In the genomic region with DNA sequence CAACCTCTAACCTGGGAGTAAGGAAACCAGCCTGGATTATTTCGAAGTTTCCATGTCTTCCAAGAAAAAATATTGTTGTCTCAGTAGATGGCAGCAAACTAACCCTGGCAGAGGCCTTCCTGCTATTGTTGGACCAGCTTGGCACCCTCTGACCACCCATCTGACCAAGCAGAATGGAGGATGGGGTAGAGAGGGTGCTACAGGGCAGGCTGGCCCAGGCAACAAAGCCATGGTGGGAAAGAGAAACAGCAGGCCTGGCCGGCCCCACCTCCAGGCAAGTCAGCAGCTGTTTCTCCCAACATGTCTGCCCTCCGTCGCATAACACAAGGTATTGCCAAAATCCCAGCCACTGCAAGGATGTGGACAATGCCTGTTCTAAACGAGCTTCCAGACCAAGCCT, we compare ENCODE assay signal across 9 cellular contexts.
DNase-seq lines count a peak whose midpoint lies in the region; ATAC-seq, FAIRE-seq and TF ChIP-seq lines count a peak whose summit lies in the region.
"Had no signal": no experiment of that assay in that cellular context is flagged by ENCODE, and none has a peak within 500 bp of the region (broad histone marks: within the 10 kb centered on the region; RNA-seq: fewer than 3 reads in every experiment).

No MANE protein-coding gene starts in this region.

- no peak overlapping the region for H3K4me3 ChIP-seq in GM12878
- H3K4me3 ChIP-seq in keratinocyte (ENCODE audit: control insufficient read depth in 2 of 3, extremely low read depth in 1 of 3, insufficient read depth in 2 of 3, low read depth in 1 of 3, low read length in 3 of 3): no peak overlapping the region

- H4K20me1 ChIP-seq in GM12878 (ENCODE audit: control insufficient read depth, insufficient read depth) (no peaks in the 10 kb centered on the region; the same call in 1 of the 2 replicates), keratinocyte (ENCODE audit: control insufficient read depth, extremely low read depth, insufficient read depth, low read length) (no peaks in the 10 kb centered on the region)

- no peak for TF ChIP-seq POLR2A in GM12878 (IDR thresholded peaks at IDR 0.05; ENCODE audit: low read depth, low read length)

- intact Hi-C loops in GM12878 (cut with micrococcal nuclease; ENCODE audit: unreplicated experiment): loop anchor here (5.0 kb wide), 1 partner anchor 38 kb away; no protein-coding TSS in a partner anchor

- no peaks in the 10 kb centered on the region for H3K9me1 ChIP-seq in keratinocyte (ENCODE audit: control insufficient read depth, extremely low read depth, insufficient read depth, low read length)

- POLR2A ChIA-PET in GM12878 (lab: Charles Lee): interaction anchor here (0.8 to 2.6 kb wide), 8 partner anchors 10 to 76 kb away, joined by 3 to 9 read pairs (median 5); no protein-coding TSS in a partner anchor

- DNase-seq in NCI-H510A treated with DMSO at 0.1 percent for 48 hours (lab: John Stamatoyannopoulos, UW) (peak; percentile 64), NCI-H510A (lab: John Stamatoyannopoulos, UW) (no peak), GM12878 (ENCODE audit: low read depth, low spot score) (no peak), keratinocyte (ENCODE audit: low read depth, low spot score) (no peak), superior temporal gyrus (ENCODE audit: extremely low spot score) (peak; percentile 83)
- DNase-seq in stimulated activated CD4-positive, alpha-beta T cell treated with anti-CD3 and anti-CD28 coated beads, Interleukin-4, amount 100 ng/mL, for 1 hour: no peak
- DNase-seq in activated naive CD4-positive, alpha-beta T cell treated with anti-CD3 and anti-CD28 coated beads, Interleukin-2, amount 50 U/mL, for 72 hours (ENCODE audit: low spot score in 2 of 2): no peak
- DNase-seq: NK-92 treated with Interleukin-12 subunit alpha and Interleukin-12 subunit beta, amount 100 ng/mL, for 24 hours had no signal

- no peak overlapping the region for H2AFZ ChIP-seq in GM12878 (ENCODE audit: control insufficient read depth, low read depth, low read length)
- H2AFZ ChIP-seq in keratinocyte (ENCODE audit: control insufficient read depth, low read length): no peak overlapping the region

- H3K27ac ChIP-seq in GM12878 (ENCODE audit: control insufficient read depth, insufficient read depth): peak overlapping the region; percentile 87; the same call in 1 of the 2 replicates
- H3K27ac ChIP-seq in keratinocyte (ENCODE audit: control insufficient read depth, insufficient read depth, low read length): peak overlapping the region; percentile 71

- TF ChIP-seq RAD21 in GM12878 (IDR thresholded peaks at IDR 0.05; ENCODE audit: insufficient read depth, low read depth, low read length): no peak

- WGBS in GM12878 (ENCODE audit: insufficient coverage, insufficient replicate concordance, low lambda C conversion rate, missing lambda C conversion rate): 59% methylated on average over 5 of the region's 5 CpGs

- no peak for TF ChIP-seq EP300 in GM12878 (IDR thresholded peaks at IDR 0.05; ENCODE audit: borderline replicate concordance in 1 of 2, control insufficient read depth in 1 of 2, low read depth in 2 of 2, low read length in 2 of 2)

- peak overlapping the region; percentile 80 for H3K4me2 ChIP-seq in GM12878 (ENCODE audit: control insufficient read depth, insufficient read depth)
- peak overlapping the region; percentile 61 for H3K4me2 ChIP-seq in keratinocyte (ENCODE audit: control insufficient read depth, extremely low read depth, insufficient read depth, low read depth, low read length)

- no peak for TF ChIP-seq CTCF in GM12878 (IDR thresholded peaks at IDR 0.05 in 2 of 3, conservative IDR thresholded peaks at IDR 0.05 in 1 of 3; ENCODE audit: control insufficient read depth in 2 of 3, extremely low read depth in 1 of 3, insufficient read depth in 1 of 3, low read depth in 3 of 3, low read length in 3 of 3)
- TF ChIP-seq CTCF in keratinocyte (optimal IDR thresholded peaks at IDR 0.05 in 1 of 3, IDR thresholded peaks at IDR 0.05 in 1 of 3, conservative IDR thresholded peaks at IDR 0.05 in 1 of 3; ENCODE audit: extremely low read depth in 1 of 3, insufficient read depth in 2 of 3, low read length in 3 of 3): peak in 1 of 3 experiments; percentile 2

- H3K36me3 ChIP-seq in GM12878 (ENCODE audit: control insufficient read depth in 2 of 2, insufficient read depth in 2 of 2, low read length in 1 of 2) (peaks cover 1 to 5% of the 10 kb centered on the region in 2 experiments; a peak in 3 of 4 replicates), keratinocyte (ENCODE audit: control insufficient read depth in 2 of 2, extremely low read depth in 1 of 2, insufficient read depth in 2 of 2, low read length in 2 of 2) (peaks cover 0 to 10% of the 10 kb centered on the region in 2 experiments)

- dilution Hi-C loops in keratinocyte (cut with MboI; ENCODE audit: extremely low pct_ligation_motif_present, low sequenced_read_pairs): no loop called here

- H3K36me3 Mint-ChIP-seq in activated naive CD4-positive, alpha-beta T cell treated with anti-CD3 and anti-CD28 coated beads, Interleukin-2, amount 50 U/mL, for 72 hours: no peaks in the 10 kb centered on the region

- H3K79me2 ChIP-seq in GM12878 (ENCODE audit: control insufficient read depth, insufficient read depth, low read length): peaks cover 16% of the 10 kb centered on the region
- peaks cover 35% of the 10 kb centered on the region for H3K79me2 ChIP-seq in keratinocyte (ENCODE audit: control insufficient read depth, insufficient read depth, low read length)

- H3K9ac ChIP-seq in GM12878 (ENCODE audit: control insufficient read depth, insufficient read depth, low read length) (no peak overlapping the region), keratinocyte (ENCODE audit: control insufficient read depth, extremely low read depth, insufficient read depth, low read length) (peak overlapping the region; percentile 28)

- peak overlapping the region in 1 of 2 donors; percentile 56 for H3K27ac Mint-ChIP-seq in activated naive CD4-positive, alpha-beta T cell treated with anti-CD3 and anti-CD28 coated beads, Interleukin-2, amount 50 U/mL, for 72 hours

- BruUV-seq in GM12878 (replicated peaks; lab: Mats Ljungman, UMichigan): no TSS peak

- CTCF ChIA-PET in GM12878 (lab: Yijun Ruan, JAX): interaction anchor here (0.6 to 7.3 kb wide), 12 partner anchors 10 to 108 kb away, joined by 3 to 73 read pairs (median 4); no protein-coding TSS in a partner anchor

- RAD21 ChIA-PET in GM12878 (lab: Charles Lee; ENCODE audit: unreplicated experiment): interaction anchor here (0.8 to 6.0 kb wide), 6 partner anchors 22 to 100 kb away, joined by 4 to 61 read pairs (median 24); no protein-coding TSS in a partner anchor

- in situ Hi-C loops in GM12878 (cut with MboI): no loop called here

- H3K9me3 ChIP-seq in GM12878 (replicated peaks; ENCODE audit: control insufficient read depth, insufficient read depth, low read length) (no peaks in the 10 kb centered on the region), keratinocyte (ENCODE audit: control insufficient read depth, low read depth, low read length) (no peaks in the 10 kb centered on the region)

- peaks cover 53% of the 10 kb centered on the region for H3K4me1 ChIP-seq in GM12878 (ENCODE audit: control insufficient read depth, insufficient read depth, low read length)
- peaks cover 44% of the 10 kb centered on the region for H3K4me1 ChIP-seq in keratinocyte (ENCODE audit: control insufficient read depth, extremely low read depth, insufficient read depth, low read length)

- H3K9me3 Mint-ChIP-seq in activated naive CD4-positive, alpha-beta T cell treated with anti-CD3 and anti-CD28 coated beads, Interleukin-2, amount 50 U/mL, for 72 hours: no peaks in the 10 kb centered on the region

- FAIRE-seq in GM12878 (lab: Jason Lieb, UNC): no peak
- no peak for FAIRE-seq in keratinocyte (lab: Jason Lieb, UNC)

- H3K27me3 ChIP-seq in GM12878 (replicated peaks in 1 of 2; ENCODE audit: control insufficient read depth in 2 of 2, insufficient read depth in 2 of 2, low read length in 1 of 2): no peaks in the 10 kb centered on the region
- H3K27me3 ChIP-seq in keratinocyte (ENCODE audit: control insufficient read depth, extremely low read depth, insufficient read depth, low read length): no peaks in the 10 kb centered on the region

- SMC1A ChIA-PET in GM12878 (lab: Charles Lee; ENCODE audit: uncharacterized antibody, unreplicated experiment): interaction anchor here (0.7 to 8.4 kb wide), 11 partner anchors 10 to 101 kb away, joined by 3 to 81 read pairs (median 4); no protein-coding TSS in a partner anchor

- ATAC-seq in GM12878 (no peak), GM18868 (IDR thresholded peaks at IDR 0.05; ENCODE audit: unreplicated experiment) (no peak)
- no peak for ATAC-seq in activated naive CD4-positive, alpha-beta T cell treated with anti-CD3 and anti-CD28 coated beads, Interleukin-2, amount 50 U/mL, for 72 hours

TF ChIP-seq in GM12878, 131 proteins besides CTCF, POLR2A, EP300 and RAD21 (continues in another document):
- TF ChIP-seq HDGF (IDR thresholded peaks at IDR 0.05) (no peak), CBX5 (IDR thresholded peaks at IDR 0.05; ENCODE audit: low read depth) (no peak), RBBP5 (conservative IDR thresholded peaks at IDR 0.05) (no peak), SIN3A (IDR thresholded peaks at IDR 0.05; ENCODE audit: low read depth, low read length) (no peak), SIX5 (IDR thresholded peaks at IDR 0.05; ENCODE audit: low read depth, low read length, severe bottlenecking) (no peak), MTA3 (IDR thresholded peaks at IDR 0.05; ENCODE audit: borderline replicate concordance, low read length) (no peak), KDM1A (IDR thresholded peaks at IDR 0.05; ENCODE audit: borderline replicate concordance) (no peak), CREM (IDR thresholded peaks at IDR 0.05; ENCODE audit: low read depth) (no peak)
- TF ChIP-seq, protein P1, sequence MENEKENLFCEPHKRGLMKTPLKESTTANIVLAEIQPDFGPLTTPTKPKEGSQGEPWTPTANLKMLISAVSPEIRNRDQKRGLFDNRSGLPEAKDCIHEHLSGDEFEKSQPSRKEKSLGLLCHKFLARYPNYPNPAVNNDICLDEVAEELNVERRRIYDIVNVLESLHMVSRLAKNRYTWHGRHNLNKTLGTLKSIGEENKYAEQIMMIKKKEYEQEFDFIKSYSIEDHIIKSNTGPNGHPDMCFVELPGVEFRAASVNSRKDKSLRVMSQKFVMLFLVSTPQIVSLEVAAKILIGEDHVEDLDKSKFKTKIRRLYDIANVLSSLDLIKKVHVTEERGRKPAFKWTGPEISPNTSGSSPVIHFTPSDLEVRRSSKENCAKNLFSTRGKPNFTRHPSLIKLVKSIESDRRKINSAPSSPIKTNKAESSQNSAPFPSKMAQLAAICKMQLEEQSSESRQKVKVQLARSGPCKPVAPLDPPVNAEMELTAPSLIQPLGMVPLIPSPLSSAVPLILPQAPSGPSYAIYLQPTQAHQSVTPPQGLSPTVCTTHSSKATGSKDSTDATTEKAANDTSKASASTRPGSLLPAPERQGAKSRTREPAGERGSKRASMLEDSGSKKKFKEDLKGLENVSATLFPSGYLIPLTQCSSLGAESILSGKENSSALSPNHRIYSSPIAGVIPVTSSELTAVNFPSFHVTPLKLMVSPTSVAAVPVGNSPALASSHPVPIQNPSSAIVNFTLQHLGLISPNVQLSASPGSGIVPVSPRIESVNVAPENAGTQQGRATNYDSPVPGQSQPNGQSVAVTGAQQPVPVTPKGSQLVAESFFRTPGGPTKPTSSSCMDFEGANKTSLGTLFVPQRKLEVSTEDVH (IDR thresholded peaks at IDR 0.05; ENCODE audit: low read depth, partially characterized antibody): no peak

Comparison
In these comparisons a context has a peak if more than half of its experiments do, and no peak if none do; other contexts are left out.
1. DNase-seq: peak in NCI-H510A treated with DMSO at 0.1 percent for 48 hours (single experiment) and superior temporal gyrus (single experiment); none in NCI-H510A (single experiment), GM12878 (single experiment), keratinocyte (single experiment), stimulated activated CD4-positive, alpha-beta T cell treated with anti-CD3 and anti-CD28 coated beads, Interleukin-4, amount 100 ng/mL, for 1 hour (single experiment) and activated naive CD4-positive, alpha-beta T cell treated with anti-CD3 and anti-CD28 coated beads, Interleukin-2, amount 50 U/mL, for 72 hours (0 of 2).